Comparison of ENCODE assay signal across 2 cellular contexts in genomic region chr9:108933231-108933630, GRCh38.
TF ChIP-seq lines count a peak whose summit lies in the region.

No MANE protein-coding gene starts in this region.

TF ChIP-seq in IMR-90, 13 proteins besides CTCF, POLR2A, EP300 and RAD21:
- TF ChIP-seq CHD1 (IDR thresholded peaks at IDR 0.05; ENCODE audit: low read depth, low read length) (no peak), MXI1 (IDR thresholded peaks at IDR 0.05; ENCODE audit: borderline replicate concordance, low read depth, low read length) (no peak; the same call in 1 of the 2 replicates), RCOR1 (IDR thresholded peaks at IDR 0.05; ENCODE audit: insufficient replicate concordance, low read length) (no peak), BHLHE40 (IDR thresholded peaks at IDR 0.05; ENCODE audit: low read depth, low read length) (no peak), MAFK (IDR thresholded peaks at IDR 0.05; ENCODE audit: low read depth, low read length) (no peak), RFX5 (IDR thresholded peaks at IDR 0.05; ENCODE audit: low read depth, low read length) (no peak), ELK1 (IDR thresholded peaks at IDR 0.05; ENCODE audit: borderline replicate concordance, low read depth, low read length) (no peak), FOS (IDR thresholded peaks at IDR 0.05; ENCODE audit: low read depth, low read length) (no peak), USF2 (IDR thresholded peaks at IDR 0.05; ENCODE audit: low read depth, low read length) (no peak), CEBPB (IDR thresholded peaks at IDR 0.05; ENCODE audit: low read depth, low read length) (no peak), SMC3 (IDR thresholded peaks at IDR 0.05; ENCODE audit: low read depth, low read length) (no peak), NFE2L2 (IDR thresholded peaks at IDR 0.05; ENCODE audit: low read depth, low read length) (no peak), MAZ (IDR thresholded peaks at IDR 0.05; ENCODE audit: borderline replicate concordance, low read depth, low read length) (no peak)

TF ChIP-seq in K562, 482 proteins besides CTCF, POLR2A, EP300 and RAD21:
- no peak for TF ChIP-seq CBX1 (IDR thresholded peaks at IDR 0.05; ENCODE audit: low read depth)
- TF ChIP-seq KAT2B (IDR thresholded peaks at IDR 0.05; ENCODE audit: low read depth, low read length): no peak
- TF ChIP-seq HIVEP1 (CRISPR knock-in tag; IDR thresholded peaks at IDR 0.05): no peak
- TF ChIP-seq GMEB1 (CRISPR knock-in tag; IDR thresholded peaks at IDR 0.05): no peak
- peak; percentile 17; the same call in 1 of the 2 replicates for TF ChIP-seq KDM2B (CRISPR knock-in tag; IDR thresholded peaks at IDR 0.05)
- TF ChIP-seq NR2C2 (CRISPR knock-in tag; IDR thresholded peaks at IDR 0.05): no peak
- no peak for TF ChIP-seq NR2C2 (tag; IDR thresholded peaks at IDR 0.05)
- TF ChIP-seq RFX1 (IDR thresholded peaks at IDR 0.05): peak; percentile 19; the same call in 1 of the 2 replicates
- no peak for TF ChIP-seq CBFB (CRISPR knock-in tag; IDR thresholded peaks at IDR 0.05)
